Comparison of ENCODE assay signal across 1 cellular context in the genomic region with DNA sequence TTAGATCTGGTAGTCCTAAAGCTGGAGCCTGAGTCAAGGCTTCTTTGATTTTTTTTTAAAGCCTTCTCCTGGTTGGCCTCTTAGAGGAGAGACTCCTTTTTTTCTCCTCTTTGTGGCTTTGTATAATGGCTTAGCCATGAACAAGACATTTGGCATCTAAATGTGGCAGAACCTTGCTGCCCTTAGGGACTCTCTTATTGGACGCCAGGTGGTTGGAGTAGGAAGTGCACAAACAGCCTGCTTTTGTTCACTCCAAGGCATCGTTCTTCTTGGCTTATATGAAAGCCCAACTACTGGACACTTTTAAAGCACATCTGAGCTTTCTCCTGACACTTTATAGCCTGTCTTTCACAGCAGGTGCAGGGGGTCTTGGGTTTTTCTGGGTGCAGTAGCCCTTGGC.
TF ChIP-seq lines count a peak whose summit lies in the region.

No MANE protein-coding gene starts in this region.

TF ChIP-seq in H1, 55 proteins besides CTCF, POLR2A, EP300 and RAD21 (continued from another document):
- TF ChIP-seq, protein P1, sequence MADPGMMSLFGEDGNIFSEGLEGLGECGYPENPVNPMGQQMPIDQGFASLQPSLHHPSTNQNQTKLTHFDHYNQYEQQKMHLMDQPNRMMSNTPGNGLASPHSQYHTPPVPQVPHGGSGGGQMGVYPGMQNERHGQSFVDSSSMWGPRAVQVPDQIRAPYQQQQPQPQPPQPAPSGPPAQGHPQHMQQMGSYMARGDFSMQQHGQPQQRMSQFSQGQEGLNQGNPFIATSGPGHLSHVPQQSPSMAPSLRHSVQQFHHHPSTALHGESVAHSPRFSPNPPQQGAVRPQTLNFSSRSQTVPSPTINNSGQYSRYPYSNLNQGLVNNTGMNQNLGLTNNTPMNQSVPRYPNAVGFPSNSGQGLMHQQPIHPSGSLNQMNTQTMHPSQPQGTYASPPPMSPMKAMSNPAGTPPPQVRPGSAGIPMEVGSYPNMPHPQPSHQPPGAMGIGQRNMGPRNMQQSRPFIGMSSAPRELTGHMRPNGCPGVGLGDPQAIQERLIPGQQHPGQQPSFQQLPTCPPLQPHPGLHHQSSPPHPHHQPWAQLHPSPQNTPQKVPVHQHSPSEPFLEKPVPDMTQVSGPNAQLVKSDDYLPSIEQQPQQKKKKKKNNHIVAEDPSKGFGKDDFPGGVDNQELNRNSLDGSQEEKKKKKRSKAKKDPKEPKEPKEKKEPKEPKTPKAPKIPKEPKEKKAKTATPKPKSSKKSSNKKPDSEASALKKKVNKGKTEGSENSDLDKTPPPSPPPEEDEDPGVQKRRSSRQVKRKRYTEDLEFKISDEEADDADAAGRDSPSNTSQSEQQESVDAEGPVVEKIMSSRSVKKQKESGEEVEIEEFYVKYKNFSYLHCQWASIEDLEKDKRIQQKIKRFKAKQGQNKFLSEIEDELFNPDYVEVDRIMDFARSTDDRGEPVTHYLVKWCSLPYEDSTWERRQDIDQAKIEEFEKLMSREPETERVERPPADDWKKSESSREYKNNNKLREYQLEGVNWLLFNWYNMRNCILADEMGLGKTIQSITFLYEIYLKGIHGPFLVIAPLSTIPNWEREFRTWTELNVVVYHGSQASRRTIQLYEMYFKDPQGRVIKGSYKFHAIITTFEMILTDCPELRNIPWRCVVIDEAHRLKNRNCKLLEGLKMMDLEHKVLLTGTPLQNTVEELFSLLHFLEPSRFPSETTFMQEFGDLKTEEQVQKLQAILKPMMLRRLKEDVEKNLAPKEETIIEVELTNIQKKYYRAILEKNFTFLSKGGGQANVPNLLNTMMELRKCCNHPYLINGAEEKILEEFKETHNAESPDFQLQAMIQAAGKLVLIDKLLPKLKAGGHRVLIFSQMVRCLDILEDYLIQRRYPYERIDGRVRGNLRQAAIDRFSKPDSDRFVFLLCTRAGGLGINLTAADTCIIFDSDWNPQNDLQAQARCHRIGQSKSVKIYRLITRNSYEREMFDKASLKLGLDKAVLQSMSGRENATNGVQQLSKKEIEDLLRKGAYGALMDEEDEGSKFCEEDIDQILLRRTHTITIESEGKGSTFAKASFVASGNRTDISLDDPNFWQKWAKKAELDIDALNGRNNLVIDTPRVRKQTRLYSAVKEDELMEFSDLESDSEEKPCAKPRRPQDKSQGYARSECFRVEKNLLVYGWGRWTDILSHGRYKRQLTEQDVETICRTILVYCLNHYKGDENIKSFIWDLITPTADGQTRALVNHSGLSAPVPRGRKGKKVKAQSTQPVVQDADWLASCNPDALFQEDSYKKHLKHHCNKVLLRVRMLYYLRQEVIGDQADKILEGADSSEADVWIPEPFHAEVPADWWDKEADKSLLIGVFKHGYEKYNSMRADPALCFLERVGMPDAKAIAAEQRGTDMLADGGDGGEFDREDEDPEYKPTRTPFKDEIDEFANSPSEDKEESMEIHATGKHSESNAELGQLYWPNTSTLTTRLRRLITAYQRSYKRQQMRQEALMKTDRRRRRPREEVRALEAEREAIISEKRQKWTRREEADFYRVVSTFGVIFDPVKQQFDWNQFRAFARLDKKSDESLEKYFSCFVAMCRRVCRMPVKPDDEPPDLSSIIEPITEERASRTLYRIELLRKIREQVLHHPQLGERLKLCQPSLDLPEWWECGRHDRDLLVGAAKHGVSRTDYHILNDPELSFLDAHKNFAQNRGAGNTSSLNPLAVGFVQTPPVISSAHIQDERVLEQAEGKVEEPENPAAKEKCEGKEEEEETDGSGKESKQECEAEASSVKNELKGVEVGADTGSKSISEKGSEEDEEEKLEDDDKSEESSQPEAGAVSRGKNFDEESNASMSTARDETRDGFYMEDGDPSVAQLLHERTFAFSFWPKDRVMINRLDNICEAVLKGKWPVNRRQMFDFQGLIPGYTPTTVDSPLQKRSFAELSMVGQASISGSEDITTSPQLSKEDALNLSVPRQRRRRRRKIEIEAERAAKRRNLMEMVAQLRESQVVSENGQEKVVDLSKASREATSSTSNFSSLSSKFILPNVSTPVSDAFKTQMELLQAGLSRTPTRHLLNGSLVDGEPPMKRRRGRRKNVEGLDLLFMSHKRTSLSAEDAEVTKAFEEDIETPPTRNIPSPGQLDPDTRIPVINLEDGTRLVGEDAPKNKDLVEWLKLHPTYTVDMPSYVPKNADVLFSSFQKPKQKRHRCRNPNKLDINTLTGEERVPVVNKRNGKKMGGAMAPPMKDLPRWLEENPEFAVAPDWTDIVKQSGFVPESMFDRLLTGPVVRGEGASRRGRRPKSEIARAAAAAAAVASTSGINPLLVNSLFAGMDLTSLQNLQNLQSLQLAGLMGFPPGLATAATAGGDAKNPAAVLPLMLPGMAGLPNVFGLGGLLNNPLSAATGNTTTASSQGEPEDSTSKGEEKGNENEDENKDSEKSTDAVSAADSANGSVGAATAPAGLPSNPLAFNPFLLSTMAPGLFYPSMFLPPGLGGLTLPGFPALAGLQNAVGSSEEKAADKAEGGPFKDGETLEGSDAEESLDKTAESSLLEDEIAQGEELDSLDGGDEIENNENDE (IDR thresholded peaks at IDR 0.05; ENCODE audit: insufficient replicate concordance, low read length): no peak
